In genomic region chr16:70717065-70717464, GRCh38 we compare ENCODE assay signal across 30 cellular contexts. TPM values are rescaled to one million over a fixed set of nuclear protein-coding genes. Genes with fewer than 3 reads are reported as not detected.
A peak's percentile ranks its signal among the peaks of the same experiment; 100 is the strongest.
DNase-seq lines count a peak whose midpoint lies in the region; ATAC-seq and TF ChIP-seq lines count a peak whose summit lies in the region.
"Had no signal": no experiment of that assay in that cellular context is flagged by ENCODE, and none has a peak within 500 bp of the region (broad histone marks: within the 10 kb centered on the region; RNA-seq: fewer than 3 reads in every experiment).

No MANE protein-coding gene starts in this region.

- H3K9me3 Mint-ChIP-seq in HFFc6: no peaks in the 10 kb centered on the region
- no peaks in the 10 kb centered on the region for H3K9me3 Mint-ChIP-seq in natural killer cell treated with Interleukin-12 subunit alpha and Interleukin-12 subunit beta and Interleukin-15 and Interleukin-18, amount 100 ng/mL, for 72 hours
- H3K9me3 Mint-ChIP-seq in stimulated activated effector memory CD8-positive, alpha-beta T cell treated with anti-CD3 and anti-CD28 coated beads, Interleukin-12 subunit alpha, Interleukin-12 subunit beta, amount 100 ng/mL, for 72 hours: no peaks in the 10 kb centered on the region
- H3K9me3 Mint-ChIP-seq: activated B cell treated with CpG ODN at 0.5 μM for 24 hours; CD8-positive, alpha-beta T cell; effector memory CD8-positive, alpha-beta T cell; naive thymus-derived CD4-positive, alpha-beta T cell had no signal

- H3K4me1 Mint-ChIP-seq in HFFc6 (ENCODE audit: low read depth): peaks cover 51% of the 10 kb centered on the region
- H3K4me1 Mint-ChIP-seq in natural killer cell treated with Interleukin-12 subunit alpha and Interleukin-12 subunit beta and Interleukin-15 and Interleukin-18, amount 100 ng/mL, for 72 hours (ENCODE audit: low read depth in 2 of 2): no peaks in the 10 kb centered on the region
- H3K4me1 Mint-ChIP-seq in stimulated activated effector memory CD8-positive, alpha-beta T cell treated with anti-CD3 and anti-CD28 coated beads, Interleukin-12 subunit alpha, Interleukin-12 subunit beta, amount 100 ng/mL, for 72 hours: peaks cover 7% of the 10 kb centered on the region
- H3K4me1 Mint-ChIP-seq: activated B cell treated with CpG ODN at 0.5 μM for 24 hours; stimulated activated naive B cell treated with anti-CD40 and anti-IgM and Interleukin-4, amounts not matched to agents 10 μg/mL and 1 μg/mL and 100 μg/mL, for 72 hours had no signal

- ATAC-seq in gastrocnemius medialis: no peak
- no peak for ATAC-seq in natural killer cell treated with Interleukin-12 subunit alpha and Interleukin-12 subunit beta and Interleukin-15 and Interleukin-18, amount 100 ng/mL, for 72 hours
- ATAC-seq in stimulated activated effector memory CD8-positive, alpha-beta T cell treated with anti-CD3 and anti-CD28 coated beads, Interleukin-12 subunit alpha, Interleukin-12 subunit beta, amount 100 ng/mL, for 72 hours: no peak
- ATAC-seq: A549; CD8-positive, alpha-beta T cell; effector memory CD8-positive, alpha-beta T cell; naive thymus-derived CD4-positive, alpha-beta T cell; right cardiac atrium; stimulated activated naive B cell treated with anti-CD40 and anti-IgM and Interleukin-4, amounts not matched to agents 10 μg/mL and 1 μg/mL and 100 μg/mL, for 72 hours had no signal

- no peak for DNase-seq in HFFc6
- peak; percentile 40 for DNase-seq in myocyte (ENCODE audit: low read depth)
- DNase-seq in gastrocnemius medialis: no peak
- no peak for DNase-seq in natural killer cell treated with Interleukin-12 subunit alpha and Interleukin-12 subunit beta and Interleukin-15 and Interleukin-18, amount 100 ng/mL, for 72 hours (ENCODE audit: low spot score)
- no peak for DNase-seq in stimulated activated effector memory CD8-positive, alpha-beta T cell treated with anti-CD3 and anti-CD28 coated beads, Interleukin-12 subunit alpha, Interleukin-12 subunit beta, amount 100 ng/mL, for 72 hours (ENCODE audit: low spot score in 2 of 2)
- no peak for DNase-seq in NCI-H1417 treated with DMSO at 0.1 percent for 48 hours (lab: John Stamatoyannopoulos, UW)
- no peak for DNase-seq in SIG-M5 (lab: John Stamatoyannopoulos, UW)
- DNase-seq: activated B cell treated with CpG ODN at 0.5 μM for 24 hours; activated naive CD4-positive, alpha-beta T cell treated with Interleukin-2 at 50 U/mL for 16 hours; AML-193; brain microvascular endothelial cell; CD8-positive, alpha-beta T cell; DMS 273 treated with DMSO at 0.1 percent for 48 hours; effector memory CD8-positive, alpha-beta T cell; erythroblast; foreskin fibroblast; mesendoderm; naive thymus-derived CD4-positive, alpha-beta T cell; NCI-H1092 treated with DMSO at 0.1 percent for 48 hours; NCI-H187 treated with DMSO at 0.1 percent for 48 hours; NCI-H524; ovary; PC-9; SHP77; stimulated activated CD4-positive, alpha-beta T cell treated with anti-CD3 and anti-CD28 coated beads, Interleukin-4, amount 100 ng/mL, for 24 hours; stimulated activated naive B cell treated with anti-CD40 and anti-IgM and Interleukin-4, amounts not matched to agents 10 μg/mL and 1 μg/mL and 100 μg/mL, for 72 hours; SW 1271 had no signal

- TF ChIP-seq POLR2A in gastrocnemius medialis (IDR thresholded peaks at IDR 0.05): no peak

- no peaks in the 10 kb centered on the region for H3K36me3 ChIP-seq in gastrocnemius medialis
- H3K36me3 ChIP-seq: brain microvascular endothelial cell, ovary had no signal

- in situ Hi-C loops in gastrocnemius medialis (cut with MboI; ENCODE audit: low sequenced_read_pairs in 4 of 4): no loop called here

- peak overlapping the region; percentile 91 for H3K27ac ChIP-seq in cingulate gyrus (ENCODE audit: low read depth, low read length)
- peak overlapping the region; percentile 94 to 97 (median 96) for H3K27ac ChIP-seq in gastrocnemius medialis
- H3K27ac ChIP-seq: brain microvascular endothelial cell had no signal

- peaks cover 30% of the 10 kb centered on the region in 2 donors for H3K4me1 ChIP-seq in gastrocnemius medialis

- no peak for TF ChIP-seq CTCF in HFFc6 (IDR thresholded peaks at IDR 0.05)
- TF ChIP-seq CTCF in gastrocnemius medialis (IDR thresholded peaks at IDR 0.05 in 4 of 5, conservative IDR thresholded peaks at IDR 0.05 in 1 of 5): no peak

- H3K9me3 ChIP-seq in gastrocnemius medialis: no peaks in the 10 kb centered on the region
- H3K9me3 ChIP-seq: ovary had no signal

- intact Hi-C loops in gastrocnemius medialis (cut with DNase I; ENCODE audit: low total_unique reads): no loop called here

- no peak overlapping the region for H3K4me3 ChIP-seq in gastrocnemius medialis
- H3K4me3 ChIP-seq: A549, ovary, PC-9 had no signal

- 0 out of 2 replicates have a peak overlapping the region, but pooled peaks have one; percentile 98 for H3K27ac Mint-ChIP-seq in HFFc6
- no peak overlapping the region for H3K27ac Mint-ChIP-seq in natural killer cell treated with Interleukin-12 subunit alpha and Interleukin-12 subunit beta and Interleukin-15 and Interleukin-18, amount 100 ng/mL, for 72 hours
- H3K27ac Mint-ChIP-seq in stimulated activated effector memory CD8-positive, alpha-beta T cell treated with anti-CD3 and anti-CD28 coated beads, Interleukin-12 subunit alpha, Interleukin-12 subunit beta, amount 100 ng/mL, for 72 hours: no peak overlapping the region
- H3K27ac Mint-ChIP-seq: activated B cell treated with CpG ODN at 0.5 μM for 24 hours; CD8-positive, alpha-beta T cell; effector memory CD8-positive, alpha-beta T cell; stimulated activated naive B cell treated with anti-CD40 and anti-IgM and Interleukin-4, amounts not matched to agents 10 μg/mL and 1 μg/mL and 100 μg/mL, for 72 hours had no signal

- H3K36me3 Mint-ChIP-seq in HFFc6 (ENCODE audit: low read depth): peaks cover 22% of the 10 kb centered on the region
- peaks cover 4% of the 10 kb centered on the region for H3K36me3 Mint-ChIP-seq in natural killer cell treated with Interleukin-12 subunit alpha and Interleukin-12 subunit beta and Interleukin-15 and Interleukin-18, amount 100 ng/mL, for 72 hours
- H3K36me3 Mint-ChIP-seq in stimulated activated effector memory CD8-positive, alpha-beta T cell treated with anti-CD3 and anti-CD28 coated beads, Interleukin-12 subunit alpha, Interleukin-12 subunit beta, amount 100 ng/mL, for 72 hours: peaks cover 10% of the 10 kb centered on the region

- H3K27me3 Mint-ChIP-seq in HFFc6 (ENCODE audit: insufficient read depth): no peaks in the 10 kb centered on the region
- H3K27me3 Mint-ChIP-seq in natural killer cell treated with Interleukin-12 subunit alpha and Interleukin-12 subunit beta and Interleukin-15 and Interleukin-18, amount 100 ng/mL, for 72 hours: no peaks in the 10 kb centered on the region
- H3K27me3 Mint-ChIP-seq: activated B cell treated with CpG ODN at 0.5 μM for 24 hours; effector memory CD8-positive, alpha-beta T cell; naive thymus-derived CD4-positive, alpha-beta T cell; stimulated activated naive B cell treated with anti-CD40 and anti-IgM and Interleukin-4, amounts not matched to agents 10 μg/mL and 1 μg/mL and 100 μg/mL, for 72 hours had no signal

- H3K27me3 ChIP-seq in gastrocnemius medialis: no peaks in the 10 kb centered on the region
- H3K27me3 ChIP-seq: brain microvascular endothelial cell, ovary had no signal

- no peak overlapping the region for H3K4me3 Mint-ChIP-seq in HFFc6
- H3K4me3 Mint-ChIP-seq in natural killer cell treated with Interleukin-12 subunit alpha and Interleukin-12 subunit beta and Interleukin-15 and Interleukin-18, amount 100 ng/mL, for 72 hours: no peak overlapping the region
- H3K4me3 Mint-ChIP-seq in stimulated activated effector memory CD8-positive, alpha-beta T cell treated with anti-CD3 and anti-CD28 coated beads, Interleukin-12 subunit alpha, Interleukin-12 subunit beta, amount 100 ng/mL, for 72 hours: no peak overlapping the region
- H3K4me3 Mint-ChIP-seq: activated B cell treated with CpG ODN at 0.5 μM for 24 hours; CD8-positive, alpha-beta T cell; effector memory CD8-positive, alpha-beta T cell; naive thymus-derived CD4-positive, alpha-beta T cell; stimulated activated naive B cell treated with anti-CD40 and anti-IgM and Interleukin-4, amounts not matched to agents 10 μg/mL and 1 μg/mL and 100 μg/mL, for 72 hours had no signal

RNA-seq across cellular contexts. Expression of gene MTSS2, which starts 31.2 kb away (rescaled TPM):
- 10 to 100 TPM; 82.0 to 96.1 (median 86.5) TPM for total RNA-seq in HFFc6 (2021; fragmentation: NEBNext Ultra II Directional; extraction: Animal tissue kit (Norgen Biotek cat#: 25700))
- total RNA-seq in myocyte (170 and 234 TPM in 2 replicates), gastrocnemius medialis (100 to 1,000 TPM in 1 of 4 donors, 10 to 100 TPM in 3; 42.6 to 160 (median 93.9) TPM)
- 626 TPM for polyA plus RNA-seq in myocyte (2012)
- 1 to 10 TPM in 1 of 2 donors, under 1 TPM in 1; 0.70 to 1.5 TPM for total RNA-seq in natural killer cell treated with Interleukin-12 subunit alpha and Interleukin-12 subunit beta and Interleukin-15 and Interleukin-18, amount 100 ng/mL, for 72 hours
- polyA plus RNA-seq: naive thymus-derived CD4-positive, alpha-beta T cell had no signal

Comparison
In these comparisons a context has a peak if more than half of its experiments do, and no peak if none do; other contexts are left out.
1. RNA of gene MTSS2, which starts 31.2 kb away (total RNA-seq): 170 to 234 TPM in myocyte, 42.6 to 160 TPM in gastrocnemius medialis and 82.0 to 96.1 TPM in HFFc6; 0.70 to 1.5 TPM in natural killer cell treated with Interleukin-12 subunit alpha and Interleukin-12 subunit beta and Interleukin-15 and Interleukin-18, amount 100 ng/mL, for 72 hours; every median in the first group is over 10 times any median in the second.